14 cellular contexts compared by ENCODE assay signal in genomic region chr6:138882369-138883017, GRCh38.
DNase-seq lines count a peak whose midpoint lies in the region; ATAC-seq lines count a peak whose summit lies in the region.
"Had no signal": no experiment of that assay in that cellular context is flagged by ENCODE, and none has a peak within 500 bp of the region (broad histone marks: within the 10 kb centered on the region; RNA-seq: fewer than 3 reads in every experiment).

No MANE protein-coding gene starts in this region.

- H3K36me3 Mint-ChIP-seq in naive thymus-derived CD8-positive, alpha-beta T cell: no peaks in the 10 kb centered on the region
- H3K36me3 Mint-ChIP-seq: memory B cell had no signal

- peak overlapping the region in 1 of 10 donors; percentile 23 for H3K4me3 Mint-ChIP-seq in naive thymus-derived CD8-positive, alpha-beta T cell
- H3K4me3 Mint-ChIP-seq: activated naive CD8-positive, alpha-beta T cell treated with anti-CD3 and anti-CD28 coated beads, Interleukin-2, amount 10 ng/mL, durations not matched to agents 7 days and 5 days; dendritic cell treated with granulocyte-macrophage colony-stimulating factor and Interleukin-4, amounts not matched to agents 40 ng/mL and 50 ng/mL, for 4 days; memory B cell had no signal

- peak overlapping the region in 1 of 10 donors; percentile 27 for H3K27ac Mint-ChIP-seq in naive thymus-derived CD8-positive, alpha-beta T cell
- H3K27ac Mint-ChIP-seq: activated naive CD8-positive, alpha-beta T cell treated with anti-CD3 and anti-CD28 coated beads, Interleukin-2, amount 10 ng/mL, durations not matched to agents 7 days and 5 days; dendritic cell treated with granulocyte-macrophage colony-stimulating factor and Interleukin-4, amounts not matched to agents 40 ng/mL and 50 ng/mL, for 4 days; memory B cell had no signal

- DNase-seq in stimulated activated CD4-positive, alpha-beta T cell treated with anti-CD3 and anti-CD28 coated beads, Interleukin-1b, Interleukin-23, amount 100 ng/mL, for 48 hours: peak; percentile 23
- DNase-seq in stimulated activated CD4-positive, alpha-beta T cell treated with anti-CD3 and anti-CD28 coated beads, Interleukin-4, amount 100 ng/mL, for 24 hours: no peak
- DNase-seq in glomerular visceral epithelial cell (ENCODE audit: extremely low spot score) (no peak), iPS-NIHi11 (ENCODE audit: low spot score) (no peak), NCI-H526 (lab: John Stamatoyannopoulos, UW) (no peak)
- DNase-seq in naive thymus-derived CD8-positive, alpha-beta T cell: no peak
- DNase-seq: activated naive CD8-positive, alpha-beta T cell treated with anti-CD3 and anti-CD28 coated beads, Interleukin-2, amount 10 ng/mL, durations not matched to agents 7 days and 5 days; GDM1; NCI-H187; Peyer's patch had no signal

- no peaks in the 10 kb centered on the region for H3K4me1 Mint-ChIP-seq in naive thymus-derived CD8-positive, alpha-beta T cell
- H3K4me1 Mint-ChIP-seq: activated naive CD8-positive, alpha-beta T cell treated with anti-CD3 and anti-CD28 coated beads, Interleukin-2, amount 10 ng/mL, durations not matched to agents 7 days and 5 days; memory B cell had no signal

- POLR2A ChIA-PET in naive thymus-derived CD8-positive, alpha-beta T cell (lab: Charles Lee): no interaction called here

- H3K9me3 Mint-ChIP-seq in naive thymus-derived CD8-positive, alpha-beta T cell: no peaks in the 10 kb centered on the region
- H3K9me3 Mint-ChIP-seq: activated naive CD8-positive, alpha-beta T cell treated with anti-CD3 and anti-CD28 coated beads, Interleukin-2, amount 10 ng/mL, durations not matched to agents 7 days and 5 days; dendritic cell treated with granulocyte-macrophage colony-stimulating factor and Interleukin-4, amounts not matched to agents 40 ng/mL and 50 ng/mL, for 4 days had no signal

- peak; percentile 78 for ATAC-seq in GM21528 (IDR thresholded peaks at IDR 0.05; ENCODE audit: low FRiP score, unreplicated experiment)
- peak; percentile 66 for ATAC-seq in HG03103 (IDR thresholded peaks at IDR 0.05; ENCODE audit: low read depth, unreplicated experiment)
- ATAC-seq in naive thymus-derived CD8-positive, alpha-beta T cell: no peak

- no peaks in the 10 kb centered on the region for H3K27me3 Mint-ChIP-seq in naive thymus-derived CD8-positive, alpha-beta T cell
- H3K27me3 Mint-ChIP-seq: dendritic cell treated with granulocyte-macrophage colony-stimulating factor and Interleukin-4, amounts not matched to agents 40 ng/mL and 50 ng/mL, for 4 days; memory B cell had no signal

Comparison
In these comparisons a context has a peak if more than half of its experiments do, and no peak if none do; other contexts are left out.
1. ATAC-seq: peak in GM21528 (single experiment) and HG03103 (single experiment); none in naive thymus-derived CD8-positive, alpha-beta T cell (0 of 2).